15 cellular contexts compared by ENCODE assay signal in genomic region chr14:100616854-100617714, GRCh38. TPM values are rescaled to one million over a fixed set of nuclear protein-coding genes. Genes with fewer than 3 reads are reported as not detected.
A peak's percentile ranks its signal among the peaks of the same experiment; 100 is the strongest.
DNase-seq lines count a peak whose midpoint lies in the region; ATAC-seq, FAIRE-seq and TF ChIP-seq lines count a peak whose summit lies in the region.
"Had no signal": no experiment of that assay in that cellular context is flagged by ENCODE, and none has a peak within 500 bp of the region (broad histone marks: within the 10 kb centered on the region; RNA-seq: fewer than 3 reads in every experiment).

No MANE protein-coding gene starts in this region.

- no peak overlapping the region for H2BK5ac ChIP-seq in mesenchymal stem cell (ENCODE audit: low read depth, low read length, poor library complexity, severe bottlenecking)

- BruUV-seq in K562 (replicated peaks; lab: Mats Ljungman, UMichigan) = no TSS peak

- intact Hi-C loops in CD8-positive, alpha-beta T cell (cut with DNase I, micrococcal nuclease) = loop anchor here in 1 of 2 experiments (10.0 kb wide), 1 partner anchor 1378 kb away; no protein-coding TSS in a partner anchor
- intact Hi-C loops in K562 (cut with micrococcal nuclease) = no loop called here

- no peak for TF ChIP-seq POLR2A in K562 (conservative IDR thresholded peaks at IDR 0.05)

- H3K9me3 ChIP-seq in CD8-positive, alpha-beta T cell (ENCODE audit: low read length) = no peaks in the 10 kb centered on the region
- H3K9me3 ChIP-seq in K562 (replicated peaks; ENCODE audit: control insufficient read depth, insufficient read depth, low read depth, low read length) = no peaks in the 10 kb centered on the region
- H3K9me3 ChIP-seq in mesenchymal stem cell (ENCODE audit: control insufficient read depth, low read length) = no peaks in the 10 kb centered on the region

- no peaks in the 10 kb centered on the region for H3K79me1 ChIP-seq in mesenchymal stem cell (replicated peaks; ENCODE audit: low read length, poor library complexity, severe bottlenecking)

- TF ChIP-seq EP300 in K562 (IDR thresholded peaks at IDR 0.05; ENCODE audit: low read length) = no peak

- H4K20me1 ChIP-seq in K562 (replicated peaks; ENCODE audit: control insufficient read depth, insufficient read depth, low read length) = no peaks in the 10 kb centered on the region

- no peak overlapping the region for H3K4ac ChIP-seq in mesenchymal stem cell (ENCODE audit: low read depth in 1 of 2, low read length in 2 of 2)

- H3K79me2 ChIP-seq in K562 (ENCODE audit: control insufficient read depth, insufficient read depth, low read length) = no peaks in the 10 kb centered on the region

- H3K4me2 ChIP-seq in K562 (ENCODE audit: insufficient read depth, low read length) (no peak overlapping the region), mesenchymal stem cell (ENCODE audit: low read length, poor library complexity, severe bottlenecking) (no peak overlapping the region)

- no peaks in the 10 kb centered on the region for H3K36me3 Mint-ChIP-seq in CD8-positive, alpha-beta T cell

- in situ Hi-C loops in K562 (cut with MboI) = no loop called here

- no peak overlapping the region for H2AK5ac ChIP-seq in mesenchymal stem cell (ENCODE audit: low read length, severe bottlenecking)

- DNase-seq in CD1c-positive myeloid dendritic cell (ENCODE audit: extremely low spot score) (peak; percentile 34), K562 (ENCODE audit: extremely low read depth in 1 of 4, low spot score in 3 of 4) (no peak), mesenchymal stem cell (no peak), NCI-H345 treated with DMSO at 0.1 percent for 48 hours (lab: John Stamatoyannopoulos, UW; ENCODE audit: unreplicated experiment) (no peak), NCI-H524 treated with DMSO at 0.1 percent for 48 hours (lab: John Stamatoyannopoulos, UW) (no peak)
- DNase-seq in CD8-positive, alpha-beta T cell = no peak
- DNase-seq: KBM-7; mammary epithelial cell; NCI-H2081; PC-3; stimulated activated CD4-positive, alpha-beta T cell treated with anti-CD3 and anti-CD28 coated beads, Interleukin-4, amount 100 ng/mL, for 4 hours had no signal

- no peak overlapping the region for H4K91ac ChIP-seq in mesenchymal stem cell (ENCODE audit: low read length)

- peak overlapping the region; percentile 27 for H3K4me3 Mint-ChIP-seq in CD8-positive, alpha-beta T cell
- H3K4me3 Mint-ChIP-seq: activated T-helper 1 cell treated with anti-CD3 and anti-CD28 coated beads, Interleukin-12 subunit alpha, Interleukin-12 subunit beta, Interleukin-2, Interleukin-4 antibody, amounts not matched to agents 30 ng/mL and 10 ng/mL and 1 ng/mL, durations not matched to agents 14 hours and 24 hours and 36 hours had no signal

- TF ChIP-seq CTCF in CD8-positive, alpha-beta T cell (IDR thresholded peaks at IDR 0.05) = no peak
- TF ChIP-seq CTCF in K562 (IDR thresholded peaks at IDR 0.05 in 2 of 3, conservative IDR thresholded peaks at IDR 0.05 in 1 of 3; ENCODE audit: insufficient read depth in 2 of 3, low read depth in 1 of 3, low read length in 3 of 3) = no peak

- H2BK12ac ChIP-seq in mesenchymal stem cell (ENCODE audit: low read length in 2 of 2) = no peak overlapping the region

- H3K4me1 ChIP-seq in CD8-positive, alpha-beta T cell (ENCODE audit: insufficient read depth, low read length) = peaks cover 22% of the 10 kb centered on the region
- H3K4me1 ChIP-seq in K562 (replicated peaks in 1 of 2; ENCODE audit: control insufficient read depth in 2 of 2, insufficient read depth in 2 of 2, low read length in 2 of 2) (peaks cover 10 to 11% of the 10 kb centered on the region in 2 experiments; a peak in 4 of 5 replicates), mesenchymal stem cell (ENCODE audit: control insufficient read depth, insufficient read depth, low read depth, low read length) (no peaks in the 10 kb centered on the region)

- H3K18ac ChIP-seq in mesenchymal stem cell (ENCODE audit: low read depth in 1 of 2, low read length in 2 of 2) = no peak overlapping the region

- H3K27ac Mint-ChIP-seq in CD8-positive, alpha-beta T cell = peak overlapping the region; percentile 67
- H3K27ac Mint-ChIP-seq: activated T-helper 1 cell treated with anti-CD3 and anti-CD28 coated beads, Interleukin-12 subunit alpha, Interleukin-12 subunit beta, Interleukin-2, Interleukin-4 antibody, amounts not matched to agents 30 ng/mL and 10 ng/mL and 1 ng/mL, durations not matched to agents 14 hours and 24 hours and 36 hours; progenitor cell of endocrine pancreas had no signal

- no peak overlapping the region for H3K4me3 ChIP-seq in CD8-positive, alpha-beta T cell (ENCODE audit: low read depth, low read length)
- H3K4me3 ChIP-seq in K562 (no peak overlapping the region), mesenchymal stem cell (ENCODE audit: insufficient read depth in 1 of 2, low read depth in 1 of 2, low read length in 2 of 2) (no peak overlapping the region)

- H2BK120ac ChIP-seq in mesenchymal stem cell (ENCODE audit: low read depth, low read length) = no peak overlapping the region

- H3K9me3 Mint-ChIP-seq in CD8-positive, alpha-beta T cell = no peaks in the 10 kb centered on the region
- H3K9me3 Mint-ChIP-seq: activated T-helper 1 cell treated with anti-CD3 and anti-CD28 coated beads, Interleukin-12 subunit alpha, Interleukin-12 subunit beta, Interleukin-2, Interleukin-4 antibody, amounts not matched to agents 30 ng/mL and 10 ng/mL and 1 ng/mL, durations not matched to agents 14 hours and 24 hours and 36 hours had no signal

- no peak overlapping the region for H3K14ac ChIP-seq in mesenchymal stem cell (ENCODE audit: low read length in 2 of 2)

- peaks cover 4% of the 10 kb centered on the region for H3K27me3 Mint-ChIP-seq in CD8-positive, alpha-beta T cell (ENCODE audit: low read depth)

- no peak for FAIRE-seq in K562 (lab: Jason Lieb, UNC)

- H3K27me3 ChIP-seq in CD8-positive, alpha-beta T cell (ENCODE audit: insufficient read depth, low read length) = no peaks in the 10 kb centered on the region
- H3K27me3 ChIP-seq in K562 (ENCODE audit: control insufficient read depth in 2 of 2, insufficient read depth in 2 of 2, low read length in 2 of 2) = peaks cover 0 to 10% of the 10 kb centered on the region in 2 experiments; a peak in 2 of 5 replicates
- H3K27me3 ChIP-seq in mesenchymal stem cell (ENCODE audit: control insufficient read depth in 1 of 2, insufficient read depth in 1 of 2, low read length in 2 of 2) = peaks cover 29 to 70% of the 10 kb centered on the region in 2 experiments

- POLR2A ChIA-PET in CD8-positive, alpha-beta T cell (lab: Charles Lee) = interaction anchor here (0.6 kb wide), 1 partner anchor 631 kb away, joined by 3 read pairs; no protein-coding TSS in a partner anchor
- POLR2A ChIA-PET in K562 (lab: Yijun Ruan, JAX) = interaction anchor here (0.6 kb wide), 2 partner anchors 11 to 25 kb away, joined by 3 read pairs; no protein-coding TSS in a partner anchor

- H3K23ac ChIP-seq in mesenchymal stem cell (ENCODE audit: low read length in 2 of 2) = no peak overlapping the region

- peak overlapping the region; percentile 47 for H4K8ac ChIP-seq in mesenchymal stem cell (ENCODE audit: low read length)

- no peak overlapping the region for H3K27ac ChIP-seq in CD8-positive, alpha-beta T cell (ENCODE audit: low read depth, low read length)
- no peak overlapping the region for H3K27ac ChIP-seq in K562 (ENCODE audit: extremely low read depth, low read depth, low read length)
- H3K27ac ChIP-seq in mesenchymal stem cell (ENCODE audit: low read length, poor library complexity, severe bottlenecking) = no peak overlapping the region

- no peaks in the 10 kb centered on the region for H3K36me3 ChIP-seq in CD8-positive, alpha-beta T cell (ENCODE audit: insufficient read depth, low read length)
- H3K36me3 ChIP-seq in K562 (ENCODE audit: control insufficient read depth, insufficient read depth, low read length) = no peaks in the 10 kb centered on the region
- no peaks in the 10 kb centered on the region for H3K36me3 ChIP-seq in mesenchymal stem cell (ENCODE audit: control insufficient read depth in 1 of 2, insufficient read depth in 2 of 2, low read depth in 1 of 2, low read length in 2 of 2)

- CTCF ChIA-PET in CD8-positive, alpha-beta T cell (lab: Charles Lee) = interaction anchor here (1.2 to 3.5 kb wide), 4 partner anchors 28 to 46 kb away, joined by 3 to 14 read pairs (median 5); no protein-coding TSS in a partner anchor
- CTCF ChIA-PET in K562 (lab: Yijun Ruan, JAX; ENCODE audit: low intra/inter-chr PET ratio) = no interaction called here

- no peaks in the 10 kb centered on the region for H3K9me1 ChIP-seq in K562 (ENCODE audit: control insufficient read depth, insufficient read depth, low read length)

- H3K9ac ChIP-seq in K562 (ENCODE audit: insufficient read depth in 1 of 2, low read depth in 2 of 2, low read length in 2 of 2) = no peak overlapping the region
- no peak overlapping the region for H3K9ac ChIP-seq in mesenchymal stem cell (ENCODE audit: low read length)

- ATAC-seq in CD8-positive, alpha-beta T cell = no peak
- ATAC-seq in K562 (no peak), HG02610 (IDR thresholded peaks at IDR 0.05; ENCODE audit: unreplicated experiment) (no peak)
- ATAC-seq: PC-3 had no signal

- WGBS in K562 (ENCODE audit: insufficient coverage, low coverage, missing lambda C conversion rate) = 11% methylated on average over 11 of the region's 15 CpGs
- 72% methylated on average over 15 of the region's 15 CpGs for WGBS in mesenchymal stem cell

- no peak for TF ChIP-seq RAD21 in K562 (CRISPR knock-in tag; conservative IDR thresholded peaks at IDR 0.05 in 1 of 2, IDR thresholded peaks at IDR 0.05 in 1 of 2)

- no peak overlapping the region for H2BK15ac ChIP-seq in mesenchymal stem cell (ENCODE audit: low read depth, poor library complexity, severe bottlenecking)

- H2AFZ ChIP-seq in K562 (ENCODE audit: low read depth, low read length) = peak overlapping the region; percentile 72
- no peak overlapping the region for H2AFZ ChIP-seq in mesenchymal stem cell (ENCODE audit: low read depth, low read length)

- peaks cover 20% of the 10 kb centered on the region for H3K4me1 Mint-ChIP-seq in CD8-positive, alpha-beta T cell (ENCODE audit: low read depth)

RNA-seq across cellular contexts. Expression of gene BEGAIN, which starts 29.9 kb away (rescaled TPM):
- 1 to 10 TPM in 1 of 2 experiments, under 1 TPM in 1; 0.61 to 1.9 TPM for total RNA-seq in CD8-positive, alpha-beta T cell
- total RNA-seq in K562 (2011; cell fraction: chromatin; rRNA removed; ENCODE audit: low replicate concordance) = 1.2 and 3.3 TPM in 2 replicates
- total RNA-seq in K562 (2011; cell fraction: nucleolus; rRNA removed) = 0.53 and 2.2 TPM in 2 replicates
- 0.31 and 0.95 TPM in 2 replicates for total RNA-seq in K562 (2011; cell fraction: nucleoplasm; rRNA removed)
- total RNA-seq in K562 (2014; rRNA removed) (0.20 and 0.68 TPM in 2 replicates), K562 (2014; rRNA removed; fragmentation: Illumina TruSeq; extraction: Trizol) (0.10 TPM in 1 of 2 replicates, not detected in the other), K562 (2015; rRNA removed; fragmentation: Illumina TruSeq; extraction: Trizol) (0.11 and 0.40 TPM in 2 replicates), K562 (2021) (0.55 and 1.1 TPM in 2 replicates)
- polyA plus RNA-seq in K562 (2011; rRNA removed) (0.54 and 1.4 TPM in 2 replicates), K562 (2014; fragmentation: Illumina TruSeq; extraction: Trizol) (0.07 and 0.50 TPM in 2 replicates), K562 (2014; fragmentation: Nextera tagmentation; extraction: Ambion mirVana) (not detected), K562 (2014; rRNA removed) (0.62 and 1.7 TPM in 2 replicates)
- 1.5 TPM in 2 replicates for polyA plus RNA-seq in K562 (2011; cell fraction: cytosol; rRNA removed)
- polyA plus RNA-seq in K562 (2011; cell fraction: nucleus; rRNA removed) = 5.2 and 5.3 TPM in 2 replicates
- polyA plus RNA-seq in K562 (2012) = 0.25 and 0.51 TPM in 2 replicates
- 0.45 and 1.1 TPM in 2 replicates for polyA minus RNA-seq in K562 (2011; rRNA and poly(A)+ RNA removed)
- polyA minus RNA-seq in K562 (2011; cell fraction: cytosol; rRNA and poly(A)+ RNA removed) = 0.86 and 2.7 TPM in 2 replicates
- 0.81 and 1.3 TPM in 2 replicates for polyA minus RNA-seq in K562 (2011; cell fraction: nucleus; rRNA and poly(A)+ RNA removed)
- polyA plus RNA-seq in mesenchymal stem cell (2013, experiment 1 of 2) = 0.15 TPM
- 0.11 TPM for polyA plus RNA-seq in mesenchymal stem cell (2013, experiment 2 of 2)
- total RNA-seq: glomerular endothelial cell had no signal
